Comparison of ENCODE assay signal across 39 cellular contexts in genomic region chr19:9991425-9992191, GRCh38. TPM values are rescaled to one million over a fixed set of nuclear protein-coding genes. Genes with fewer than 3 reads are reported as not detected.
"Had no signal": no experiment of that assay in that cellular context is flagged by ENCODE, and none has a peak within 500 bp of the region (broad histone marks: within the 10 kb centered on the region; RNA-seq: fewer than 3 reads in every experiment).

No MANE protein-coding gene starts in this region.

- H2AFZ ChIP-seq: PC-9 had no signal

- H3K27ac Mint-ChIP-seq: activated B cell treated with CpG ODN at 0.5 μM for 24 hours; activated CD4-positive, alpha-beta memory T cell treated with anti-CD3 and anti-CD28 coated beads for 36 hours; activated CD8-positive, alpha-beta memory T cell treated with anti-CD3 and anti-CD28 coated beads, Interleukin-2, amount 10 ng/mL, durations not matched to agents 7 days and 5 days; activated naive CD4-positive, alpha-beta T cell treated with anti-CD3 and anti-CD28 coated beads, Interleukin-2, amount 50 U/mL, for 24 hours; activated naive CD8-positive, alpha-beta T cell treated with anti-CD3 and anti-CD28 coated beads, Interleukin-2, amount 10 ng/mL, durations not matched to agents 7 days and 5 days; activated T-cell treated with anti-CD3 and anti-CD28 coated beads, Interleukin-2, amount 50 U/mL, for 72 hours; activated T-helper 17 cell treated with anti-CD3 and anti-CD28 coated beads, Interleukin-2, amount 50 U/mL, for 72 hours had no signal

- H3K4me3 Mint-ChIP-seq: activated B cell treated with CpG ODN at 0.5 μM for 24 hours; activated CD4-positive, alpha-beta memory T cell treated with anti-CD3 and anti-CD28 coated beads for 36 hours; activated CD8-positive, alpha-beta memory T cell treated with anti-CD3 and anti-CD28 coated beads, Interleukin-2, amount 10 ng/mL, durations not matched to agents 7 days and 5 days; activated naive CD4-positive, alpha-beta T cell treated with anti-CD3 and anti-CD28 coated beads, Interleukin-2, amount 50 U/mL, for 24 hours; activated naive CD8-positive, alpha-beta T cell treated with anti-CD3 and anti-CD28 coated beads, Interleukin-2, amount 10 ng/mL, durations not matched to agents 7 days and 5 days; activated T-cell treated with anti-CD3 and anti-CD28 coated beads, Interleukin-2, amount 50 U/mL, for 72 hours; activated T-helper 17 cell treated with anti-CD3 and anti-CD28 coated beads, Interleukin-2, amount 50 U/mL, for 72 hours; central memory CD8-positive, alpha-beta T cell had no signal

- DNase-seq: activated B cell treated with CpG ODN at 0.5 μM for 24 hours; activated CD4-positive, alpha-beta memory T cell treated with anti-CD3 and anti-CD28 coated beads for 36 hours; activated CD4-positive, alpha-beta T cell treated with anti-CD3 and anti-CD28 coated beads for 4 hours; activated CD4-positive, alpha-beta T cell treated with anti-CD3 and anti-CD28 coated beads, Interleukin-2, amount 50 U/mL, for 1 hour; activated CD4-positive, CD25-positive, alpha-beta regulatory T cell treated with anti-CD3 and anti-CD28 coated beads, Interleukin-2, amount 50 U/mL, for 72 hours; activated CD8-positive, alpha-beta memory T cell treated with anti-CD3 and anti-CD28 coated beads, Interleukin-2, amount 10 ng/mL, durations not matched to agents 7 days and 5 days; activated CD8-positive, alpha-beta memory T cell treated with anti-CD3 and anti-CD28 coated beads, Interleukin-2, amount 50 U/mL, for 48 hours; activated gamma-delta T cell; activated naive CD4-positive, alpha-beta T cell treated with Interleukin-2 at 50 U/mL for 16 hours; activated naive CD8-positive, alpha-beta T cell treated with anti-CD3 and anti-CD28 coated beads, Interleukin-2, amount 10 ng/mL, durations not matched to agents 7 days and 5 days; activated T-cell treated with anti-CD3 and anti-CD28 coated beads, Interleukin-2, amount 50 U/mL, for 72 hours; Kasumi-1; MM.1S; MV-4-11; NCI-H1092; NCI-H1417; NCI-H146; NCI-H187; NCI-H2029 treated with DMSO at 0.1 percent for 48 hours; NCI-H2107; NCI-H2171; NCI-H510A; NCI-H526; NCI-H748 treated with DMSO at 0.1 percent for 48 hours; NK-92 treated with Interleukin-12 subunit alpha and Interleukin-12 subunit beta, amount 100 ng/mL, for 24 hours; PC-9; Right ventricle myocardium superior; SW 1271; T-helper 1 cell; T-helper 2 cell; T-helper 9 cell had no signal

- H3K9me3 Mint-ChIP-seq: activated B cell treated with CpG ODN at 0.5 μM for 24 hours; activated CD4-positive, alpha-beta memory T cell treated with anti-CD3 and anti-CD28 coated beads for 36 hours; activated naive CD4-positive, alpha-beta T cell treated with anti-CD3 and anti-CD28 coated beads, Interleukin-2, amount 50 U/mL, for 24 hours; activated naive CD8-positive, alpha-beta T cell treated with anti-CD3 and anti-CD28 coated beads, Interleukin-2, amount 10 ng/mL, durations not matched to agents 7 days and 5 days; activated T-cell treated with anti-CD3 and anti-CD28 coated beads, Interleukin-2, amount 50 U/mL, for 72 hours; activated T-helper 17 cell treated with anti-CD3 and anti-CD28 coated beads, Interleukin-2, amount 50 U/mL, for 72 hours; central memory CD8-positive, alpha-beta T cell had no signal

- H3K36me3 Mint-ChIP-seq: activated CD4-positive, alpha-beta memory T cell treated with anti-CD3 and anti-CD28 coated beads for 36 hours; activated CD8-positive, alpha-beta memory T cell treated with anti-CD3 and anti-CD28 coated beads, Interleukin-2, amount 10 ng/mL, durations not matched to agents 7 days and 5 days; activated naive CD4-positive, alpha-beta T cell treated with anti-CD3 and anti-CD28 coated beads, Interleukin-2, amount 50 U/mL, for 24 hours; activated naive CD8-positive, alpha-beta T cell treated with anti-CD3 and anti-CD28 coated beads, Interleukin-2, amount 10 ng/mL, durations not matched to agents 7 days and 5 days had no signal

- H3K27ac ChIP-seq: ascending aorta, cardiac muscle cell, PC-9, VCaP had no signal

- H3K4me1 Mint-ChIP-seq: activated CD8-positive, alpha-beta memory T cell treated with anti-CD3 and anti-CD28 coated beads, Interleukin-2, amount 10 ng/mL, durations not matched to agents 7 days and 5 days; activated naive CD4-positive, alpha-beta T cell treated with anti-CD3 and anti-CD28 coated beads, Interleukin-2, amount 50 U/mL, for 24 hours; activated naive CD8-positive, alpha-beta T cell treated with anti-CD3 and anti-CD28 coated beads, Interleukin-2, amount 10 ng/mL, durations not matched to agents 7 days and 5 days; central memory CD8-positive, alpha-beta T cell had no signal

- H3K27me3 Mint-ChIP-seq: activated CD4-positive, alpha-beta memory T cell treated with anti-CD3 and anti-CD28 coated beads for 36 hours; activated CD8-positive, alpha-beta memory T cell treated with anti-CD3 and anti-CD28 coated beads, Interleukin-2, amount 10 ng/mL, durations not matched to agents 7 days and 5 days; activated T-helper 17 cell treated with anti-CD3 and anti-CD28 coated beads, Interleukin-2, amount 50 U/mL, for 72 hours had no signal

- ATAC-seq: activated CD8-positive, alpha-beta memory T cell treated with anti-CD3 and anti-CD28 coated beads, Interleukin-2, amount 10 ng/mL, durations not matched to agents 7 days and 5 days; activated T-cell treated with anti-CD3 and anti-CD28 coated beads, Interleukin-2, amount 50 U/mL, for 72 hours; activated T-helper 17 cell treated with anti-CD3 and anti-CD28 coated beads, Interleukin-2, amount 50 U/mL, for 72 hours had no signal

- H3K27me3 ChIP-seq: ascending aorta, cardiac muscle cell had no signal

- H3K4me2 ChIP-seq: PC-9 had no signal

- H3K4me3 ChIP-seq: ascending aorta, cardiac muscle cell, PC-9 had no signal

- H3K9me3 ChIP-seq: ascending aorta had no signal

- H3K36me3 ChIP-seq: ascending aorta, cardiac muscle cell had no signal

- FAIRE-seq: RCC 7860 had no signal

RNA-seq across cellular contexts. Expression of gene COL5A3, which starts 18.7 kb away (rescaled TPM):
- total RNA-seq: activated B cell treated with CpG ODN at 0.5 μM for 24 hours, cardiac muscle cell, OCI-LY7, PC-9 had no signal

RNA-seq across cellular contexts. Expression of gene RDH8, which starts 21.7 kb away (rescaled TPM):
- total RNA-seq: activated B cell treated with CpG ODN at 0.5 μM for 24 hours; activated CD4-positive, alpha-beta memory T cell treated with anti-CD3 and anti-CD28 coated beads for 36 hours; activated CD8-positive, alpha-beta memory T cell treated with anti-CD3 and anti-CD28 coated beads, Interleukin-2, amount 10 ng/mL, durations not matched to agents 7 days and 5 days; activated naive CD8-positive, alpha-beta T cell treated with anti-CD3 and anti-CD28 coated beads, Interleukin-2, amount 10 ng/mL, durations not matched to agents 7 days and 5 days; activated T-cell treated with anti-CD3 and anti-CD28 coated beads, Interleukin-2, amount 50 U/mL, for 72 hours; ascending aorta; cardiac muscle cell; OCI-LY7; PC-9; Right ventricle myocardium superior had no signal
- polyA plus RNA-seq: cardiac muscle cell had no signal

RNA-seq across cellular contexts. Expression of gene OLFM2, which starts 55.3 kb away (rescaled TPM):
- total RNA-seq: activated B cell treated with CpG ODN at 0.5 μM for 24 hours, OCI-LY7 had no signal
